Comparison of ENCODE assay signal across 7 cellular contexts in genomic region chr7:100382490-100382853, GRCh38. TPM values are rescaled to one million over a fixed set of nuclear protein-coding genes. Genes with fewer than 3 reads are reported as not detected.
A peak's percentile ranks its signal among the peaks of the same experiment; 100 is the strongest.
DNase-seq lines count a peak whose midpoint lies in the region; ATAC-seq and TF ChIP-seq lines count a peak whose summit lies in the region.
"Not testable (repeated sequence)": the region's sequence is repeated elsewhere in the genome, so short reads cannot be mapped to it uniquely, and the experiment has no call there.

No MANE protein-coding gene starts in this region.

- H3K27me3 ChIP-seq in BE2C; HCT116 (ENCODE audit: insufficient read depth, low read length); body of pancreas; skeletal muscle tissue (ENCODE audit: control insufficient read depth in 3 of 3, insufficient read depth in 3 of 3, low read length in 3 of 3): not testable (repeated sequence)

- H3K4me1 ChIP-seq in BE2C; HCT116 (ENCODE audit: control insufficient read depth in 1 of 2, insufficient read depth in 2 of 2, low read length in 2 of 2); body of pancreas; skeletal muscle tissue (ENCODE audit: control insufficient read depth in 3 of 3, insufficient read depth in 3 of 3, low read length in 3 of 3): not testable (repeated sequence)

- 72% methylated on average over 6 of the region's 6 CpGs for WGBS in body of pancreas, 2 donors

- peak; percentile 46 for ATAC-seq in HCT116
- ATAC-seq in activated CD8-positive, alpha-beta T cell treated with anti-CD3 and anti-CD28 coated beads for 36 hours, result peak; percentile 64
- not testable (repeated sequence) for ATAC-seq in body of pancreas
- peak in 2 of 3 donors; percentile 44 to 60 for ATAC-seq in natural killer cell

- not testable (repeated sequence) for TF ChIP-seq CTCF in BE2C (IDR thresholded peaks at IDR 0.05; ENCODE audit: low read depth, low read length); HCT116 (IDR thresholded peaks at IDR 0.05 in 2 of 3, conservative IDR thresholded peaks at IDR 0.05 in 1 of 3; ENCODE audit: borderline replicate concordance in 1 of 3, insufficient read depth in 1 of 3, low read depth in 2 of 3, low read length in 2 of 3); activated CD8-positive, alpha-beta T cell treated with anti-CD3 and anti-CD28 coated beads for 36 hours (IDR thresholded peaks at IDR 0.05); body of pancreas (IDR thresholded peaks at IDR 0.05); natural killer cell (IDR thresholded peaks at IDR 0.05)

- not testable (repeated sequence) for H3K36me3 ChIP-seq in BE2C; HCT116 (ENCODE audit: control insufficient read depth in 1 of 2, insufficient read depth in 2 of 2, low read length in 2 of 2); body of pancreas (replicated peaks in 1 of 2; ENCODE audit: insufficient read depth in 1 of 2, low read depth in 2 of 2); skeletal muscle tissue (ENCODE audit: control insufficient read depth in 3 of 3, insufficient read depth in 3 of 3, low read length in 3 of 3)

- H3K4me1 Mint-ChIP-seq in activated CD8-positive, alpha-beta T cell treated with anti-CD3 and anti-CD28 coated beads for 36 hours (ENCODE audit: low read depth), result not testable (repeated sequence)
- H3K4me1 Mint-ChIP-seq in immature natural killer cell (peaks cover 11 to 13% of the 10 kb centered on the region in 2 donors), natural killer cell (peaks cover 12 to 18% of the 10 kb centered on the region in 2 donors)

- not testable (repeated sequence) for H3K9me3 ChIP-seq in BE2C; HCT116 (ENCODE audit: control insufficient read depth in 1 of 2, insufficient read depth in 1 of 2, low read depth in 1 of 2, low read length in 2 of 2); body of pancreas; skeletal muscle tissue (ENCODE audit: control insufficient read depth in 3 of 3, low read length in 3 of 3)

- not testable (repeated sequence) for TF ChIP-seq RAD21 in HCT116 (IDR thresholded peaks at IDR 0.05; ENCODE audit: low read depth)

- not testable (repeated sequence) for BruUV-seq in HCT116 (replicated peaks; lab: Mats Ljungman, UMichigan)

- not testable (repeated sequence) for H2AFZ ChIP-seq in HCT116 (ENCODE audit: low read depth, low read length, poor library complexity, severe bottlenecking)

- intact Hi-C loops in HCT116 (cut with micrococcal nuclease); activated CD8-positive, alpha-beta T cell treated with anti-CD3 and anti-CD28 coated beads for 36 hours (cut with micrococcal nuclease); body of pancreas (cut with DNase I); natural killer cell (cut with micrococcal nuclease): not testable (repeated sequence)

- H3K4me2 ChIP-seq in HCT116 (ENCODE audit: low read length), result not testable (repeated sequence)

- not testable (repeated sequence) for H3K27ac Mint-ChIP-seq in activated CD8-positive, alpha-beta T cell treated with anti-CD3 and anti-CD28 coated beads for 36 hours
- H3K27ac Mint-ChIP-seq in immature natural killer cell (peak overlapping the region in 5 of 6 donors; percentile 48 to 74 (median 73)), natural killer cell (peak overlapping the region; percentile 56 to 67)

- H3K4me3 Mint-ChIP-seq in activated CD8-positive, alpha-beta T cell treated with anti-CD3 and anti-CD28 coated beads for 36 hours, result not testable (repeated sequence)
- H3K4me3 Mint-ChIP-seq in immature natural killer cell (peak overlapping the region in 3 of 5 donors; percentile 53 to 70 (median 53)), natural killer cell (peak overlapping the region; percentile 47)

- H3K79me2 ChIP-seq in HCT116 (ENCODE audit: insufficient read depth, low read length), result not testable (repeated sequence)

- not testable (repeated sequence) for TF ChIP-seq POLR2A in HCT116 (IDR thresholded peaks at IDR 0.05; ENCODE audit: borderline replicate concordance, extremely low read depth, insufficient read depth, insufficient read length)
- peak in 2 of 3 donors; percentile 16 to 37 for TF ChIP-seq POLR2A in body of pancreas (IDR thresholded peaks at IDR 0.05)

- H3K9ac ChIP-seq in HCT116 (ENCODE audit: low read length); skeletal muscle tissue (ENCODE audit: low read depth in 1 of 3, low read length in 3 of 3): not testable (repeated sequence)

- not testable (repeated sequence) for H3K4me3 ChIP-seq in BE2C (ENCODE audit: low read depth, low read length); HCT116 (replicated peaks in 1 of 2; ENCODE audit: low read depth in 1 of 2, low read length in 2 of 2); body of pancreas; skeletal muscle tissue (ENCODE audit: low read length in 3 of 3)

- not testable (repeated sequence) for H3K27me3 Mint-ChIP-seq in activated CD8-positive, alpha-beta T cell treated with anti-CD3 and anti-CD28 coated beads for 36 hours; immature natural killer cell (ENCODE audit: low read depth in 3 of 3); natural killer cell (ENCODE audit: low read depth in 2 of 2)

- H4K20me1 ChIP-seq in HCT116 (ENCODE audit: insufficient read depth), result not testable (repeated sequence)

- peak; percentile 17 for DNase-seq in BE2C
- not testable (repeated sequence) for DNase-seq in HCT116 (ENCODE audit: low read depth, low spot score); activated CD8-positive, alpha-beta T cell treated with anti-CD3 and anti-CD28 coated beads for 36 hours; body of pancreas; natural killer cell
- peak in 1 of 3 donors; percentile 32 for DNase-seq in immature natural killer cell

- RAD21 ChIA-PET in HCT116 (lab: Charles Lee; ENCODE audit: low non-redundant PET in 1 of 2, low total read pairs in 2 of 2, uncharacterized antibody in 2 of 2, unreplicated experiment in 2 of 2), result not testable (repeated sequence)

- not testable (repeated sequence) for H3K27ac ChIP-seq in HCT116 (ENCODE audit: low read depth, low read length)
- H3K27ac ChIP-seq in body of pancreas, result peak overlapping the region in 1 of 4 donors; percentile 28
- peak overlapping the region; percentile 28 for H3K27ac ChIP-seq in skeletal muscle tissue (ENCODE audit: low read depth, low read length)

- not testable (repeated sequence) for H3K9me3 Mint-ChIP-seq in activated CD8-positive, alpha-beta T cell treated with anti-CD3 and anti-CD28 coated beads for 36 hours; immature natural killer cell; natural killer cell

- H3K9me2 ChIP-seq in HCT116 (ENCODE audit: insufficient read depth), result not testable (repeated sequence)

- CTCF ChIA-PET in HCT116 (lab: Charles Lee), result not testable (repeated sequence)
- CTCF ChIA-PET in activated CD8-positive, alpha-beta T cell treated with anti-CD3 and anti-CD28 coated beads for 36 hours (lab: Charles Lee), result interaction anchor here (1.2 to 6.3 kb wide), 2 partner anchors 25 to 36 kb away, joined by 3 to 36 read pairs; no protein-coding TSS in a partner anchor

- POLR2A ChIA-PET in HCT116 (lab: Charles Lee), result not testable (repeated sequence)
- POLR2A ChIA-PET in activated CD8-positive, alpha-beta T cell treated with anti-CD3 and anti-CD28 coated beads for 36 hours (lab: Charles Lee), result interaction anchor here (0.7 to 1.6 kb wide), 4 partner anchors 11 to 245 kb away, joined by 3 to 5 read pairs (median 4); no protein-coding TSS in a partner anchor

- H3K36me3 Mint-ChIP-seq in activated CD8-positive, alpha-beta T cell treated with anti-CD3 and anti-CD28 coated beads for 36 hours (ENCODE audit: low read depth); immature natural killer cell; natural killer cell: not testable (repeated sequence)

RNA-seq across cellular contexts. Expression of gene PILRA, which starts 9.2 kb away (rescaled TPM):
- polyA plus RNA-seq in BE2C (2012; ENCODE audit: insufficient read depth, insufficient read length, low read depth), result 3.0 TPM
- total RNA-seq in HCT116 (2021; ENCODE audit: unreplicated experiment) (1.8 TPM), body of pancreas (1 to 10 TPM in 1 of 2 donors, not detected in 1; 7.0 TPM), natural killer cell (10 to 100 TPM; 18.8 to 38.8 (median 29.4) TPM), skeletal muscle tissue (1.6 TPM)
- polyA plus RNA-seq in HCT116 (2012), result 0.17 and 0.94 TPM in 2 replicates
- 1 to 10 TPM; 5.8 to 6.6 TPM for total RNA-seq in activated CD8-positive, alpha-beta T cell treated with anti-CD3 and anti-CD28 coated beads for 36 hours
- polyA plus RNA-seq in immature natural killer cell, result 1 to 10 TPM; 1.5 to 2.4 (median 2.0) TPM

RNA-seq across cellular contexts. Expression of gene PILRB, which starts 24.6 kb away (rescaled TPM):
- 154 TPM for polyA plus RNA-seq in BE2C (2012; ENCODE audit: insufficient read depth, insufficient read length, low read depth)
- 60.2 TPM for total RNA-seq in HCT116 (2021; ENCODE audit: unreplicated experiment)
- 44.0 and 46.4 TPM in 2 replicates for polyA plus RNA-seq in HCT116 (2012)
- total RNA-seq in activated CD8-positive, alpha-beta T cell treated with anti-CD3 and anti-CD28 coated beads for 36 hours, result 10 to 100 TPM; 43.7 to 46.8 TPM
- 10 to 100 TPM; 63.3 to 65.6 TPM for total RNA-seq in body of pancreas
- 10 to 100 TPM; 12.2 to 42.1 (median 12.2) TPM for polyA plus RNA-seq in immature natural killer cell
- 100 to 1,000 TPM; 143 to 206 (median 157) TPM for total RNA-seq in natural killer cell
- 4.2 TPM for total RNA-seq in skeletal muscle tissue

RNA-seq across cellular contexts. Expression of gene ZCWPW1, which starts 46.0 kb away (rescaled TPM):
- 1.0 TPM for polyA plus RNA-seq in BE2C (2012; ENCODE audit: insufficient read depth, insufficient read length, low read depth)
- 1.5 TPM for total RNA-seq in HCT116 (2021; ENCODE audit: unreplicated experiment)
- polyA plus RNA-seq in HCT116 (2012), result 1.5 and 1.8 TPM in 2 replicates
- total RNA-seq in activated CD8-positive, alpha-beta T cell treated with anti-CD3 and anti-CD28 coated beads for 36 hours, result 1 to 10 TPM; 2.5 to 3.6 TPM
- 1 to 10 TPM; 1.6 to 3.3 TPM for total RNA-seq in body of pancreas
- polyA plus RNA-seq in immature natural killer cell, result 1 to 10 TPM; 4.1 to 5.9 (median 5.7) TPM
- total RNA-seq in natural killer cell, result 1 to 10 TPM; 5.6 to 7.8 (median 7.2) TPM
- 3.1 TPM for total RNA-seq in skeletal muscle tissue

RNA-seq across cellular contexts. Expression of gene MEPCE, which starts 47.2 kb away (rescaled TPM):
- polyA plus RNA-seq in BE2C (2012; ENCODE audit: insufficient read depth, insufficient read length, low read depth), result 78.8 TPM
- total RNA-seq in HCT116 (2021; ENCODE audit: unreplicated experiment) (44.4 TPM), body of pancreas (10 to 100 TPM; 14.0 to 34.9 TPM), natural killer cell (10 to 100 TPM; 48.1 to 54.9 (median 54.1) TPM), skeletal muscle tissue (30.8 TPM)
- polyA plus RNA-seq in HCT116 (2012), result 47.4 and 51.6 TPM in 2 replicates
- 10 to 100 TPM; 38.3 to 38.8 TPM for total RNA-seq in activated CD8-positive, alpha-beta T cell treated with anti-CD3 and anti-CD28 coated beads for 36 hours
- 10 to 100 TPM in 1 of 3 donors, 1 to 10 TPM in 2; 3.0 to 12.1 (median 8.3) TPM for polyA plus RNA-seq in immature natural killer cell

RNA-seq across cellular contexts. Expression of gene PPP1R35, which starts 53.8 kb away (rescaled TPM):
- 138 TPM for polyA plus RNA-seq in BE2C (2012; ENCODE audit: insufficient read depth, insufficient read length, low read depth)
- 68.7 TPM for total RNA-seq in HCT116 (2021; ENCODE audit: unreplicated experiment)
- 59.9 and 65.2 TPM in 2 replicates for polyA plus RNA-seq in HCT116 (2012)
- total RNA-seq in activated CD8-positive, alpha-beta T cell treated with anti-CD3 and anti-CD28 coated beads for 36 hours, result 10 to 100 TPM; 63.4 to 67.8 TPM
- total RNA-seq in body of pancreas, result 10 to 100 TPM; 39.4 to 69.2 TPM
- polyA plus RNA-seq in immature natural killer cell, result 10 to 100 TPM; 25.7 to 42.2 (median 41.8) TPM
- 10 to 100 TPM; 41.0 to 45.1 (median 44.7) TPM for total RNA-seq in natural killer cell
- total RNA-seq in skeletal muscle tissue, result 5.2 TPM
